In genomic region chr3:59049671-59050331, GRCh38 we compare ENCODE assay signal across 8 cellular contexts. TPM values are rescaled to one million over a fixed set of nuclear protein-coding genes. Genes with fewer than 3 reads are reported as not detected.
DNase-seq lines count a peak whose midpoint lies in the region; ATAC-seq, FAIRE-seq and TF ChIP-seq lines count a peak whose summit lies in the region.

CFAP20DC (minus strand) TSS chr3:59050025; CDS start chr3:59049631, 394 bp downstream.

- peak within 1 kb of the TSS; percentile 54 for H3K4me3 Mint-ChIP-seq in Caco-2 (ENCODE audit: unreplicated experiment)
- H3K4me3 Mint-ChIP-seq in naive thymus-derived CD8-positive, alpha-beta T cell = peak within 1 kb of the TSS; percentile 71 to 88 (median 82)
- peak within 1 kb of the TSS; percentile 82 to 91 for H3K4me3 Mint-ChIP-seq in stimulated activated naive B cell treated with anti-CD40 and anti-IgM and Interleukin-4, amounts not matched to agents 10 μg/mL and 1 μg/mL and 100 μg/mL, for 72 hours

- intact Hi-C loops in Caco-2 (cut with micrococcal nuclease; ENCODE audit: unreplicated experiment) = loop anchor here (1.0 to 5.0 kb wide), 2 partner anchors 226 to 488 kb away; no protein-coding TSS in a partner anchor
- intact Hi-C loops in PC-3 (cut with micrococcal nuclease) = loop anchor here (2.0 to 5.0 kb wide), 2 partner anchors 57 to 488 kb away; no protein-coding TSS in a partner anchor

- H3K27me3 ChIP-seq in Caco-2 (replicated peaks; ENCODE audit: control insufficient read depth, insufficient read depth, low read length) (no peaks in the 10 kb centered on the region; the same call in 1 of the 2 replicates), PC-3 (ENCODE audit: low read length) (no peaks in the 10 kb centered on the region)

- H3K9me3 Mint-ChIP-seq in Caco-2 (ENCODE audit: unreplicated experiment) = no peaks in the 10 kb centered on the region
- H3K9me3 Mint-ChIP-seq in naive thymus-derived CD8-positive, alpha-beta T cell = no peaks in the 10 kb centered on the region
- no peaks in the 10 kb centered on the region for H3K9me3 Mint-ChIP-seq in stimulated activated naive B cell treated with anti-CD40 and anti-IgM and Interleukin-4, amounts not matched to agents 10 μg/mL and 1 μg/mL and 100 μg/mL, for 72 hours

- peaks cover 5% of the 10 kb centered on the region for H3K4me1 ChIP-seq in Caco-2
- H3K4me1 ChIP-seq in PC-3 (ENCODE audit: insufficient read depth, low read length) = peaks cover 34% of the 10 kb centered on the region

- H3K4me2 ChIP-seq in PC-3 (ENCODE audit: low read length) = peak within 1 kb of the TSS; percentile 95

- H3K36me3 Mint-ChIP-seq in Caco-2 (ENCODE audit: insufficient read depth, unreplicated experiment) = peaks cover 5% of the 10 kb centered on the region
- H3K36me3 Mint-ChIP-seq in naive thymus-derived CD8-positive, alpha-beta T cell = no peaks in the 10 kb centered on the region
- H3K36me3 Mint-ChIP-seq in stimulated activated naive B cell treated with anti-CD40 and anti-IgM and Interleukin-4, amounts not matched to agents 10 μg/mL and 1 μg/mL and 100 μg/mL, for 72 hours = no peaks in the 10 kb centered on the region

- H4K20me1 ChIP-seq in PC-3 (ENCODE audit: low read length) = no peaks in the 10 kb centered on the region

- ATAC-seq in GM21390 (IDR thresholded peaks at IDR 0.05; ENCODE audit: unreplicated experiment) (peak; percentile 99), PC-3 (peak; percentile 94)
- peak; percentile 94 to 96 for ATAC-seq in naive thymus-derived CD8-positive, alpha-beta T cell
- peak; percentile 97 to 98 for ATAC-seq in stimulated activated naive B cell treated with anti-CD40 and anti-IgM and Interleukin-4, amounts not matched to agents 10 μg/mL and 1 μg/mL and 100 μg/mL, for 72 hours (replicated peaks)

- peak within 1 kb of the TSS; percentile 55 for H3K27ac Mint-ChIP-seq in Caco-2 (ENCODE audit: unreplicated experiment)
- peak within 1 kb of the TSS in 9 of 10 donors; percentile 44 to 95 (median 86) for H3K27ac Mint-ChIP-seq in naive thymus-derived CD8-positive, alpha-beta T cell
- peak within 1 kb of the TSS; percentile 89 for H3K27ac Mint-ChIP-seq in stimulated activated naive B cell treated with anti-CD40 and anti-IgM and Interleukin-4, amounts not matched to agents 10 μg/mL and 1 μg/mL and 100 μg/mL, for 72 hours

- H3F3A ChIP-seq in PC-3 (ENCODE audit: low read length, unreplicated experiment) = no peaks in the 10 kb centered on the region

- peak; percentile 95 for FAIRE-seq in HTR-8/SVneo (lab: Jason Lieb, UNC)

- POLR2A ChIA-PET in Caco-2 (lab: Charles Lee) (no interaction called here), PC-3 (lab: Charles Lee; ENCODE audit: unreplicated experiment) (no interaction called here)
- POLR2A ChIA-PET in naive thymus-derived CD8-positive, alpha-beta T cell (lab: Charles Lee) = no interaction called here

- H3K4me3 ChIP-seq in Caco-2 (ENCODE audit: low read depth, low read length) = peak within 1 kb of the TSS; percentile 74
- H3K4me3 ChIP-seq in PC-3 (ENCODE audit: low read length) = peak within 1 kb of the TSS; percentile 77

- peaks cover 19% of the 10 kb centered on the region for H3K79me2 ChIP-seq in PC-3 (ENCODE audit: low read length)

- BruUV-seq in Caco-2 (replicated peaks; lab: Mats Ljungman, UMichigan) (no TSS peak), PC-3 (replicated peaks; lab: Mats Ljungman, UMichigan) (no TSS peak)

- TF ChIP-seq CTCF in Caco-2 (IDR thresholded peaks at IDR 0.05; ENCODE audit: insufficient read depth in 1 of 2, low read depth in 1 of 2, low read length in 1 of 2, severe bottlenecking in 1 of 2, unreplicated experiment in 1 of 2) (no peak), PC-3 (conservative IDR thresholded peaks at IDR 0.05; ENCODE audit: low read depth, low read length) (no peak)

- H3K9ac ChIP-seq in PC-3 (ENCODE audit: low read length) = peak within 1 kb of the TSS; percentile 94

- no peaks in the 10 kb centered on the region for H3K9me2 ChIP-seq in PC-3 (replicated peaks; ENCODE audit: low read length)

- peak within 1 kb of the TSS; percentile 64 for H3K27ac ChIP-seq in PC-3 (ENCODE audit: low read length)

- H3K36me3 ChIP-seq in Caco-2 (ENCODE audit: control insufficient read depth, insufficient read depth, low read length) (no peaks in the 10 kb centered on the region), PC-3 (ENCODE audit: low read depth, low read length) (0 out of 2 replicates have a peak, but pooled peaks cover 5% of the 10 kb centered on the region)

- H3K27me3 Mint-ChIP-seq in Caco-2 (ENCODE audit: insufficient read depth, unreplicated experiment) = no peaks in the 10 kb centered on the region
- peaks cover 0 to 3% (median 0%) of the 10 kb centered on the region in 5 donors for H3K27me3 Mint-ChIP-seq in naive thymus-derived CD8-positive, alpha-beta T cell
- H3K27me3 Mint-ChIP-seq in stimulated activated naive B cell treated with anti-CD40 and anti-IgM and Interleukin-4, amounts not matched to agents 10 μg/mL and 1 μg/mL and 100 μg/mL, for 72 hours = no peaks in the 10 kb centered on the region

- H3K4me1 Mint-ChIP-seq in Caco-2 (ENCODE audit: low read depth, unreplicated experiment) = no peaks in the 10 kb centered on the region
- H3K4me1 Mint-ChIP-seq in naive thymus-derived CD8-positive, alpha-beta T cell = peaks cover 0 to 9% (median 7%) of the 10 kb centered on the region in 4 donors
- H3K4me1 Mint-ChIP-seq in stimulated activated naive B cell treated with anti-CD40 and anti-IgM and Interleukin-4, amounts not matched to agents 10 μg/mL and 1 μg/mL and 100 μg/mL, for 72 hours = peaks cover 6 to 7% of the 10 kb centered on the region in 2 donors

- CTCF ChIA-PET in Caco-2 (lab: Charles Lee) (no interaction called here), PC-3 (lab: Charles Lee) (no interaction called here)

- H3K9me3 ChIP-seq in Caco-2 (no peaks in the 10 kb centered on the region), PC-3 (ENCODE audit: low read length) (no peaks in the 10 kb centered on the region)

- H2AFZ ChIP-seq in PC-3 (ENCODE audit: low read length) = peak within 1 kb of the TSS; percentile 96

- peak; percentile 92 to 93 for DNase-seq in Caco-2
- DNase-seq in HTR-8/SVneo (ENCODE audit: insufficient read length, low spot score) = peak; percentile 94
- DNase-seq in PC-3 = peak; percentile 98
- DNase-seq in activated T-helper 1 cell treated with anti-CD3 and anti-CD28 coated beads, Interleukin-2, amount 50 U/mL, for 16 hours (ENCODE audit: low read depth in 1 of 2, low spot score in 1 of 2) = peak; percentile 47 to 73
- DNase-seq in fibroblast of peridontal ligament (ENCODE audit: extremely low read depth) = peak; percentile 93
- peak; percentile 62 to 94 (median 86) for DNase-seq in naive thymus-derived CD8-positive, alpha-beta T cell
- peak; percentile 93 for DNase-seq in stimulated activated naive B cell treated with anti-CD40 and anti-IgM and Interleukin-4, amounts not matched to agents 10 μg/mL and 1 μg/mL and 100 μg/mL, for 72 hours

RNA-seq across cellular contexts. Expression of gene CFAP20DC, which starts in this region (rescaled TPM):
- total RNA-seq in Caco-2 (2022) (2.2 and 2.8 TPM in 2 replicates), PC-3 (2014; rRNA removed) (13.8 and 15.4 TPM in 2 replicates)
- under 1 TPM; 0.13 to 0.27 TPM for total RNA-seq in naive thymus-derived CD8-positive, alpha-beta T cell
- polyA plus RNA-seq in naive thymus-derived CD8-positive, alpha-beta T cell = under 1 TPM in 2 of 3 donors, not detected in 1; 0.18 to 0.20 TPM

Comparison
In these comparisons a context has a peak if more than half of its experiments do, and no peak if none do; other contexts are left out.
1. Peak in every context shown above with its lines: DNase-seq, ATAC-seq, H3K4me3 ChIP-seq and H3K27ac ChIP-seq.
2. Peak in DNase-seq and ATAC-seq in naive thymus-derived CD8-positive, alpha-beta T cell; RNA of the gene not detected or under 1 TPM.